ENCODE assay signal across 16 cellular contexts in genomic region chr20:37502654-37503053, GRCh38. TPM values are rescaled to one million over a fixed set of nuclear protein-coding genes. Genes with fewer than 3 reads are reported as not detected.
A peak's percentile ranks its signal among the peaks of the same experiment; 100 is the strongest.
DNase-seq lines count a peak whose midpoint lies in the region; TF ChIP-seq lines count a peak whose summit lies in the region.
"Had no signal": no experiment of that assay in that cellular context is flagged by ENCODE, and none has a peak within 500 bp of the region (broad histone marks: within the 10 kb centered on the region; RNA-seq: fewer than 3 reads in every experiment).

No MANE protein-coding gene starts in this region.

- no peak overlapping the region for H3K27ac ChIP-seq in adrenal gland

- H3K4me1 ChIP-seq in adrenal gland (replicated peaks in 1 of 2) = no peaks in the 10 kb centered on the region

- no peaks in the 10 kb centered on the region for H3K9me3 ChIP-seq in adrenal gland (replicated peaks in 1 of 3)
- H3K9me3 ChIP-seq: BE2C had no signal

- peaks cover 10% of the 10 kb centered on the region for H3K4me1 Mint-ChIP-seq in chondrocyte (ENCODE audit: low read depth)
- H3K4me1 Mint-ChIP-seq: GM23338 had no signal

- no peak for TF ChIP-seq CTCF in chondrocyte (IDR thresholded peaks at IDR 0.05)
- no peak for TF ChIP-seq CTCF in adrenal gland (IDR thresholded peaks at IDR 0.05)

- intact Hi-C loops in posterior vena cava (cut with DNase I) (no loop called here), adrenal gland (cut with DNase I) (no loop called here)

- no peaks in the 10 kb centered on the region for H3K27me3 ChIP-seq in adrenal gland
- H3K27me3 ChIP-seq: BE2C had no signal

- no peak overlapping the region for H3K4me3 Mint-ChIP-seq in chondrocyte (ENCODE audit: unreplicated experiment)
- H3K4me3 Mint-ChIP-seq: CD4-positive, CD25-positive, alpha-beta regulatory T cell; CD8-positive, alpha-beta memory T cell; GM23338 had no signal

- H3K36me3 ChIP-seq in adrenal gland (replicated peaks in 1 of 2) = no peaks in the 10 kb centered on the region
- H3K36me3 ChIP-seq: BE2C had no signal

- TF ChIP-seq POLR2A in adrenal gland (IDR thresholded peaks at IDR 0.05) = no peak

- no peak overlapping the region for H3K4me3 ChIP-seq in adrenal gland
- H3K4me3 ChIP-seq: GM23338 had no signal

- H3K9me3 Mint-ChIP-seq in chondrocyte (ENCODE audit: low read depth) = no peaks in the 10 kb centered on the region
- H3K9me3 Mint-ChIP-seq: CD4-positive, CD25-positive, alpha-beta regulatory T cell; CD8-positive, alpha-beta memory T cell; GM23338 had no signal

- no peaks in the 10 kb centered on the region for H3K27me3 Mint-ChIP-seq in chondrocyte (ENCODE audit: low read depth)
- H3K27me3 Mint-ChIP-seq: CD4-positive, CD25-positive, alpha-beta regulatory T cell; CD8-positive, alpha-beta memory T cell had no signal

- WGBS in adrenal gland, 4 donors = 84 to 92% (median 88%) methylated on average over 2 of the region's 2 CpGs

- no peaks in the 10 kb centered on the region for H3K36me3 Mint-ChIP-seq in chondrocyte (ENCODE audit: low read depth)
- H3K36me3 Mint-ChIP-seq: CD4-positive, CD25-positive, alpha-beta regulatory T cell had no signal

- H3K27ac Mint-ChIP-seq in chondrocyte (ENCODE audit: unreplicated experiment) = no peak overlapping the region
- H3K27ac Mint-ChIP-seq: CD4-positive, CD25-positive, alpha-beta regulatory T cell; GM23338 had no signal

- DNase-seq in D341Med (ENCODE audit: low spot score) (peak; percentile 71), NCI-H69 (lab: John Stamatoyannopoulos, UW) (peak; percentile 31), SK-N-DZ (ENCODE audit: low spot score) (peak; percentile 70), posterior vena cava (ENCODE audit: low spot score) (peak; percentile 22), chondrocyte (ENCODE audit: low spot score) (no peak), cortex of kidney (lab: John Stamatoyannopoulos, UW) (no peak), adrenal gland (no peak)
- DNase-seq: BE2C; CD4-positive, CD25-positive, alpha-beta regulatory T cell; CD8-positive, alpha-beta memory T cell; COR-L47; GF-D8; HCEC 1CT; IMR-90 had no signal

RNA-seq across cellular contexts. Expression of gene NNAT, which starts 18.4 kb away (rescaled TPM):
- 28.3 and 39.0 TPM in 2 replicates for polyA plus RNA-seq in SK-N-DZ (2014; cell fraction: cytosol; rRNA removed)
- 13.3 and 16.0 TPM in 2 replicates for polyA plus RNA-seq in SK-N-DZ (2014; cell fraction: nucleus; rRNA removed)
- under 1 TPM; 0.52 to 0.65 TPM for total RNA-seq in posterior vena cava
- 1.4 to 3.1 TPM (median 2.7 TPM) in 3 replicates for total RNA-seq in chondrocyte
- total RNA-seq in adrenal gland = 1 to 10 TPM in 3 of 8 donors, under 1 TPM in 3, not detected in 2; 0.22 to 7.0 (median 3.4) TPM
- 10 to 100 TPM in 2 of 3 donors, 1 to 10 TPM in 1; 6.9 to 21.6 (median 21.3) TPM for polyA plus RNA-seq in adrenal gland
- total RNA-seq: A172; CD4-positive, CD25-positive, alpha-beta regulatory T cell had no signal
- polyA plus RNA-seq: CD4-positive, CD25-positive, alpha-beta regulatory T cell; CD8-positive, alpha-beta memory T cell had no signal

RNA-seq across cellular contexts. Expression of gene BLCAP, which starts 25.0 kb away (rescaled TPM):
- 48.9 and 49.5 TPM in 2 replicates for polyA plus RNA-seq in SK-N-DZ (2014; cell fraction: cytosol; rRNA removed)
- 42.7 and 45.9 TPM in 2 replicates for polyA plus RNA-seq in SK-N-DZ (2014; cell fraction: nucleus; rRNA removed)
- total RNA-seq in posterior vena cava = 10 to 100 TPM; 48.1 to 55.4 TPM
- total RNA-seq in chondrocyte = 56.6 to 66.2 TPM (median 65.1 TPM) in 3 replicates
- total RNA-seq in adrenal gland = 10 to 100 TPM; 50.2 to 80.1 (median 68.2) TPM
- 100 to 1,000 TPM in 1 of 3 donors, 10 to 100 TPM in 2; 67.4 to 105 (median 70.6) TPM for polyA plus RNA-seq in adrenal gland

Comparison
In these comparisons a context has a peak if more than half of its experiments do, and no peak if none do; other contexts are left out.
1. DNase-seq: peak in D341Med (single experiment), NCI-H69 (single experiment), SK-N-DZ (single experiment) and posterior vena cava (single experiment); none in chondrocyte (single experiment), cortex of kidney (single experiment) and adrenal gland (0 of 7).